Comparison of ENCODE assay signal across 8 cellular contexts in the genomic region with DNA sequence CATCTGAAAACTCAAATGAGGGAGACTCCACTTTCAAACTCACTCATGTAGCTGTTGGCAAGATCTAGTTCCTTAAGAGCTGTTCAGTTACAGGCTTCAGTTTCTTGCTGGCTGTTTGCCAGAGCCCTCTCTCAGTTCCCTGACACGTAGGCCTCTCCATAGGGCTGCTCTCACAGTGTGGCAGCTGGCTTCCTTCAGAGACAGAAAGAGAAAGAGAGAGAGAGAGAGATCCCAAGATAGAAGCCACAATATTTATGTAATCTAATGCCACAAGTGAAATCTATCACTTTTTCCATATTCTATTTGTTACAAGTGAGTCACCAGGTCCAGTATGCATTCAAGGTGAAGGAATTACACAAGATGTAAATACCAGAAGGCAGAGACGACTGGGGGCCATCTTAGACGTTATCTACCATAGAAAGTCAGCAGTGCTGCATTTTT.
DNase-seq lines count a peak whose midpoint lies in the region; ATAC-seq lines count a peak whose summit lies in the region.

No MANE protein-coding gene starts in this region.

- DNase-seq in EL (peak; percentile 15), dermis blood vessel endothelial cell (no peak), retina (no peak), COR-L47 (lab: John Stamatoyannopoulos, UW) (no peak)
- no peak for DNase-seq in activated naive CD8-positive, alpha-beta T cell treated with anti-CD3 and anti-CD28 coated beads, Interleukin-2, amount 50 U/mL, for 24 hours
- peak; percentile 30 for DNase-seq in stimulated activated CD8-positive, alpha-beta memory T cell treated with anti-CD3 and anti-CD28 coated beads, Interleukin-4, amount 100 ng/mL, for 48 hours

- no peaks in the 10 kb centered on the region for H3K36me3 Mint-ChIP-seq in activated naive CD8-positive, alpha-beta T cell treated with anti-CD3 and anti-CD28 coated beads, Interleukin-2, amount 50 U/mL, for 24 hours (ENCODE audit: low read depth)

- H3K9me3 Mint-ChIP-seq in activated naive CD8-positive, alpha-beta T cell treated with anti-CD3 and anti-CD28 coated beads, Interleukin-2, amount 50 U/mL, for 24 hours, result no peaks in the 10 kb centered on the region

- no peak overlapping the region for H3K4me3 Mint-ChIP-seq in activated naive CD8-positive, alpha-beta T cell treated with anti-CD3 and anti-CD28 coated beads, Interleukin-2, amount 50 U/mL, for 24 hours

- no peaks in the 10 kb centered on the region for H3K4me1 Mint-ChIP-seq in activated naive CD8-positive, alpha-beta T cell treated with anti-CD3 and anti-CD28 coated beads, Interleukin-2, amount 50 U/mL, for 24 hours

- H3K27me3 Mint-ChIP-seq in activated naive CD8-positive, alpha-beta T cell treated with anti-CD3 and anti-CD28 coated beads, Interleukin-2, amount 50 U/mL, for 24 hours, result peaks cover 4% of the 10 kb centered on the region

- no peak overlapping the region for H3K27ac Mint-ChIP-seq in activated naive CD8-positive, alpha-beta T cell treated with anti-CD3 and anti-CD28 coated beads, Interleukin-2, amount 50 U/mL, for 24 hours

- peak; percentile 93 for ATAC-seq in GM19452 (IDR thresholded peaks at IDR 0.05; ENCODE audit: unreplicated experiment)
- peak; percentile 85 for ATAC-seq in HG03354 (IDR thresholded peaks at IDR 0.05; ENCODE audit: poor library complexity, severe bottlenecking, unreplicated experiment)
- ATAC-seq in activated naive CD8-positive, alpha-beta T cell treated with anti-CD3 and anti-CD28 coated beads, Interleukin-2, amount 50 U/mL, for 24 hours, result peak; percentile 54

Comparison
In these comparisons a context has a peak if more than half of its experiments do, and no peak if none do; other contexts are left out.
1. DNase-seq: peak in EL (single experiment) and stimulated activated CD8-positive, alpha-beta memory T cell treated with anti-CD3 and anti-CD28 coated beads, Interleukin-4, amount 100 ng/mL, for 48 hours (single experiment); none in activated naive CD8-positive, alpha-beta T cell treated with anti-CD3 and anti-CD28 coated beads, Interleukin-2, amount 50 U/mL, for 24 hours (single experiment), dermis blood vessel endothelial cell (single experiment), retina (single experiment) and COR-L47 (single experiment).
2. Peak in every context shown above with its lines, with median percentiles within 50 percentile points of each other: ATAC-seq.